In genomic region chr3:140719841-140720240, GRCh38 we compare ENCODE assay signal across 22 cellular contexts. TPM values are rescaled to one million over a fixed set of nuclear protein-coding genes. Genes with fewer than 3 reads are reported as not detected.
DNase-seq lines count a peak whose midpoint lies in the region; ATAC-seq and TF ChIP-seq lines count a peak whose summit lies in the region.
"Had no signal": no experiment of that assay in that cellular context is flagged by ENCODE, and none has a peak within 500 bp of the region (broad histone marks: within the 10 kb centered on the region; RNA-seq: fewer than 3 reads in every experiment).

No MANE protein-coding gene starts in this region.

- no peaks in the 10 kb centered on the region for H3K9me3 ChIP-seq in uterus
- H3K9me3 ChIP-seq: BLaER1 treated with 17β-estradiol and CSF1 and Interleukin-3, amounts not matched to agents 10 nM and 100 nM; Caco-2 had no signal

- H3K4me1 Mint-ChIP-seq in chondrocyte (ENCODE audit: low read depth), result peaks cover 35% of the 10 kb centered on the region
- H3K4me1 Mint-ChIP-seq: CD4-positive, alpha-beta memory T cell had no signal

- peaks cover 3% of the 10 kb centered on the region for H3K36me3 Mint-ChIP-seq in chondrocyte (ENCODE audit: low read depth)
- H3K36me3 Mint-ChIP-seq: CD4-positive, alpha-beta memory T cell had no signal

- TF ChIP-seq POLR2A in uterus (IDR thresholded peaks at IDR 0.05), result no peak

- peaks cover 2 to 6% of the 10 kb centered on the region in 2 donors for H3K4me1 ChIP-seq in uterus

- DNase-seq in SW480 (ENCODE audit: low spot score), result peak; percentile 11
- DNase-seq in chondrocyte (ENCODE audit: low spot score), result no peak
- DNase-seq in sciatic nerve (ENCODE audit: low spot score), result no peak
- DNase-seq in uterus, result no peak
- no peak for DNase-seq in activated gamma-delta T cell (lab: John Stamatoyannopoulos, UW)
- DNase-seq: ACHN; Caco-2; CD4-positive, alpha-beta memory T cell; DMS 273 treated with DMSO at 0.1 percent for 48 hours; DMS79 treated with DMSO at 0.1 percent for 48 hours; Karpas-422; NCI-H1417; NCI-H187; NCI-H446; NCI-H526; RPMI8226; SHP77 had no signal

- no peaks in the 10 kb centered on the region for H3K27me3 ChIP-seq in uterus
- H3K27me3 ChIP-seq: BLaER1 treated with 17β-estradiol and CSF1 and Interleukin-3, amounts not matched to agents 10 nM and 100 nM had no signal

- no peaks in the 10 kb centered on the region for H3K36me3 ChIP-seq in uterus
- H3K36me3 ChIP-seq: BLaER1 treated with 17β-estradiol and CSF1 and Interleukin-3, amounts not matched to agents 10 nM and 100 nM had no signal

- H3K9me3 Mint-ChIP-seq in chondrocyte (ENCODE audit: low read depth), result no peaks in the 10 kb centered on the region

- intact Hi-C loops in sciatic nerve (cut with DNase I), result no loop called here
- intact Hi-C loops in uterus (cut with DNase I; ENCODE audit: low total_unique reads), result no loop called here

- H3K4me3 ChIP-seq in uterus, result no peak overlapping the region
- H3K4me3 ChIP-seq: BLaER1 treated with 17β-estradiol and CSF1 and Interleukin-3, amounts not matched to agents 10 nM and 100 nM had no signal

- no peaks in the 10 kb centered on the region for H3K27me3 Mint-ChIP-seq in chondrocyte (ENCODE audit: low read depth)
- H3K27me3 Mint-ChIP-seq: CD4-positive, alpha-beta memory T cell had no signal

- H3K4me3 Mint-ChIP-seq in chondrocyte (ENCODE audit: unreplicated experiment), result no peak overlapping the region
- H3K4me3 Mint-ChIP-seq: CD4-positive, alpha-beta memory T cell had no signal

- ATAC-seq in sciatic nerve, result peak; percentile 25
- no peak for ATAC-seq in HG02870 (IDR thresholded peaks at IDR 0.05; ENCODE audit: unreplicated experiment)
- no peak for ATAC-seq in HG03521 (IDR thresholded peaks at IDR 0.05; ENCODE audit: unreplicated experiment)

- H3K27ac ChIP-seq in uterus, result peak overlapping the region; percentile 51 to 81
- H3K27ac ChIP-seq: BLaER1 treated with 17β-estradiol and CSF1 and Interleukin-3, amounts not matched to agents 10 nM and 100 nM had no signal

- H3K27ac Mint-ChIP-seq in chondrocyte (ENCODE audit: unreplicated experiment), result peak overlapping the region; percentile 52
- H3K27ac Mint-ChIP-seq: CD4-positive, alpha-beta memory T cell had no signal

- TF ChIP-seq CTCF in chondrocyte (IDR thresholded peaks at IDR 0.05), result no peak
- TF ChIP-seq CTCF in uterus (IDR thresholded peaks at IDR 0.05), result no peak

RNA-seq across cellular contexts. Expression of gene TRIM42, which starts 42.0 kb away (rescaled TPM):
- total RNA-seq in chondrocyte (not detected in 3 replicates), sciatic nerve (not detected), uterus (not detected)
- total RNA-seq: Caco-2; CD4-positive, alpha-beta memory T cell; H1; MCF 10A had no signal
